Comparison of ENCODE assay signal across 19 cellular contexts in the genomic region with DNA sequence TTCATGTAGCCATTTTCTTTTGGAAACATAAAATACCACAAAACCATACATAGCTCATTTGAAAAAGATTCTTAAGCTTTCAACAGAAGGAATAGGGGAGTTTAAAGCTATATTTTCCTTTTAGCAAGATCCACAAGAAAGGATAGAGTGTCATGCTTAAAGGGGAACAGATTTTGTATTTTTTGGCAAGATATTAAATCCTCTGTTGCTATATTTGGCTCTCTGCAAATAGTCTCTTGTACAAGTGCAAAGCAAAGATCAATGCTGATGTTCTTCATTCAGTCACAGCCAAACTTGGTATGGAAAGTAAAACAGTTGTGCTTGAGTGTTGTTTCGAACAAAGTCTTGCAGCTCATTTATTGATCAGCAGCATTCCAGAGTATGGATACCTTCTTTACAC. TPM values are rescaled to one million over a fixed set of nuclear protein-coding genes. Genes with fewer than 3 reads are reported as not detected.
"Had no signal": no experiment of that assay in that cellular context is flagged by ENCODE, and none has a peak within 500 bp of the region (broad histone marks: within the 10 kb centered on the region; RNA-seq: fewer than 3 reads in every experiment).

No MANE protein-coding gene starts in this region.

- H3K4me1 Mint-ChIP-seq: activated CD4-positive, alpha-beta T cell treated with anti-CD3 and anti-CD28 coated beads for 36 hours; endodermal cell; T-helper 17 cell had no signal

- ATAC-seq: activated CD4-positive, alpha-beta T cell treated with anti-CD3 and anti-CD28 coated beads for 36 hours; activated CD8-positive, alpha-beta T cell treated with anti-CD3 and anti-CD28 coated beads, Interleukin-2, amount 10 ng/mL, durations not matched to agents 7 days and 5 days; activated naive CD4-positive, alpha-beta T cell treated with anti-CD3 and anti-CD28 coated beads, Interleukin-2, amount 50 U/mL, for 72 hours; activated T-cell treated with anti-CD3 and anti-CD28 coated beads, Interleukin-2, amount 50 U/mL, for 72 hours; T-helper 17 cell had no signal

- H3K4me3 ChIP-seq: dorsolateral prefrontal cortex, ovary had no signal

- FAIRE-seq: bronchial epithelial cell had no signal

- H3K36me3 Mint-ChIP-seq: activated naive CD4-positive, alpha-beta T cell treated with anti-CD3 and anti-CD28 coated beads, Interleukin-2, amount 50 U/mL, for 72 hours; type B pancreatic cell had no signal

- H3K27ac Mint-ChIP-seq: activated CD4-positive, alpha-beta T cell treated with anti-CD3 and anti-CD28 coated beads for 36 hours; activated CD8-positive, alpha-beta T cell treated with anti-CD3 and anti-CD28 coated beads, Interleukin-2, amount 10 ng/mL, durations not matched to agents 7 days and 5 days; activated naive CD4-positive, alpha-beta T cell treated with anti-CD3 and anti-CD28 coated beads, Interleukin-2, amount 50 U/mL, for 72 hours; activated T-cell treated with anti-CD3 and anti-CD28 coated beads, Interleukin-2, amount 50 U/mL, for 72 hours; endodermal cell; T-helper 17 cell; type B pancreatic cell had no signal

- H3K27me3 ChIP-seq: ovary had no signal

- H3K4me3 Mint-ChIP-seq: activated CD4-positive, alpha-beta T cell treated with anti-CD3 and anti-CD28 coated beads for 36 hours; activated CD8-positive, alpha-beta T cell treated with anti-CD3 and anti-CD28 coated beads, Interleukin-2, amount 10 ng/mL, durations not matched to agents 7 days and 5 days; activated T-cell treated with anti-CD3 and anti-CD28 coated beads, Interleukin-2, amount 50 U/mL, for 72 hours; endodermal cell; neural crest cell; T-helper 17 cell; type B pancreatic cell had no signal

- H3K36me3 ChIP-seq: ovary, WERI-Rb-1 had no signal

- H3K9me3 Mint-ChIP-seq: endodermal cell had no signal

- DNase-seq: activated CD4-positive, alpha-beta T cell treated with anti-CD3 and anti-CD28 coated beads for 36 hours; activated CD8-positive, alpha-beta memory T cell treated with anti-CD3 and anti-CD28 coated beads, Interleukin-2, amount 50 U/mL, for 4 hours; activated CD8-positive, alpha-beta T cell treated with anti-CD3 and anti-CD28 coated beads, Interleukin-2, amount 10 ng/mL, durations not matched to agents 7 days and 5 days; activated gamma-delta T cell; activated T-cell treated with anti-CD3 and anti-CD28 coated beads, Interleukin-2, amount 50 U/mL, for 72 hours; amniotic stem cell; dorsolateral prefrontal cortex; endodermal cell; erythroblast; hippocampal formation; ovary; stimulated activated CD4-positive, alpha-beta T cell treated with anti-CD3 and anti-CD28 coated beads, Interleukin-4, amount 100 ng/mL, for 24 hours; stimulated activated naive CD4-positive, alpha-beta T cell; T-helper 17 cell; WERI-Rb-1 had no signal

- H3K27ac ChIP-seq: dorsolateral prefrontal cortex, ovary, WERI-Rb-1 had no signal

- H3K27me3 Mint-ChIP-seq: activated CD4-positive, alpha-beta T cell treated with anti-CD3 and anti-CD28 coated beads for 36 hours; T-helper 17 cell; type B pancreatic cell had no signal

- H3K9me3 ChIP-seq: ovary had no signal

RNA-seq across cellular contexts. Expression of a gene that starts 52.6 kb away (rescaled TPM):
- total RNA-seq: activated CD4-positive, alpha-beta T cell treated with anti-CD3 and anti-CD28 coated beads for 36 hours; activated CD8-positive, alpha-beta T cell treated with anti-CD3 and anti-CD28 coated beads, Interleukin-2, amount 10 ng/mL, durations not matched to agents 7 days and 5 days; activated T-cell treated with anti-CD3 and anti-CD28 coated beads, Interleukin-2, amount 50 U/mL, for 72 hours had no signal
